ENCODE assay signal across 17 cellular contexts in the genomic region with DNA sequence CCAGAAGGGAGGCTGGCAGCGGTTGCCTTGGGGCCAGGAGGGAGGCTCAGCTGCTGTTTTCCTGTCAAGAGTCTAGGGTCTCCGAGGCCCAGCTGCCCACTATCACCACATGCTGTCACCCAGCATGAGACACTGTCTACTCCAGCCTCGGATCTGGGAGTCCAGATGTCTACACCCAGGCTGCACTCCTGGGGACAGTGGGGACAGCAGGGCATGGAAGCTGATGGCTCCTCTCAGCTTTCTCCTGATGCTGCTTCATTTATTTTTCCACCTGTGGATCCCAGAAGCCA.
"Had no signal": no experiment of that assay in that cellular context is flagged by ENCODE, and none has a peak within 500 bp of the region (broad histone marks: within the 10 kb centered on the region; RNA-seq: fewer than 3 reads in every experiment).

No MANE protein-coding gene starts in this region.

- ATAC-seq: mucosa of descending colon; naive thymus-derived CD4-positive, alpha-beta T cell; natural killer cell treated with Interleukin-12 subunit alpha and Interleukin-12 subunit beta and Interleukin-15 and Interleukin-18, amount 100 ng/mL, for 72 hours; psoas muscle; right lobe of liver; stimulated activated effector memory CD8-positive, alpha-beta T cell treated with anti-CD3 and anti-CD28 coated beads, Interleukin-12 subunit alpha, Interleukin-12 subunit beta, amount 100 ng/mL, for 72 hours had no signal

- DNase-seq: hippocampal formation; left ventricle myocardium inferior; mesendoderm; midbrain; mucosa of descending colon; naive thymus-derived CD4-positive, alpha-beta T cell; occipital lobe; psoas muscle; right lobe of liver; stimulated activated CD4-positive, alpha-beta T cell treated with anti-CD3 and anti-CD28 coated beads, Interleukin-2, amount 100 ng/mL, for 24 hours; stimulated activated CD4-positive, alpha-beta T cell treated with anti-CD3 and anti-CD28 coated beads, Interleukin-4, amount 100 ng/mL, for 1 hour; stimulated activated naive CD4-positive, alpha-beta T cell; tibial artery; trophoblast cell; uterus had no signal
